22 cellular contexts compared by ENCODE assay signal in the genomic region with DNA sequence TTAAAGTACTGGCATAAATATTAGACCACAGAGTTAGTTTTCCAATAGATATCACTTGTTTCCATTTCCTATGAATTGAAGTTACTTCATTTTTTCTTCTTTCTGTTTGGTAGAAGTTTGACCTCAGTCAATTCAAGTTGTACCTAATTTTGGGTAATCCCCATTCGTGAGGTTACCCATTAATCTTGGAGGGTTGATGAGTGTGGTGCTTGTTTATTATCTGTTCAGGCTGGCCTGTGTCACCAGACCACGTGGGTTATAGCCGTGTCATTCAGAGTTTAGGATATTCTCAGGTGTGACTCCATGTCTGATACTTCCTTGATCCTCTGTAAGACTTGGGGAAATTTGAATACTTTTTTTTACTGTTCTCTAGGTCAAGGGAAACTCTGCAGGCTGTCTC.
DNase-seq lines count a peak whose midpoint lies in the region; ATAC-seq and TF ChIP-seq lines count a peak whose summit lies in the region.
"Had no signal": no experiment of that assay in that cellular context is flagged by ENCODE, and none has a peak within 500 bp of the region (broad histone marks: within the 10 kb centered on the region; RNA-seq: fewer than 3 reads in every experiment).

No MANE protein-coding gene starts in this region.

- WGBS in ovary, 3 donors, result 63 to 79% (median 74%) methylated on average over 3 of the region's 3 CpGs
- 46% methylated on average over 3 of the region's 3 CpGs for WGBS in right lobe of liver (ENCODE audit: insufficient coverage, low coverage, low lambda C conversion rate, missing lambda C conversion rate)

- H3K9me3 ChIP-seq in ovary, result no peaks in the 10 kb centered on the region
- H3K9me3 ChIP-seq in right lobe of liver, result no peaks in the 10 kb centered on the region
- H3K9me3 ChIP-seq: A549; BE2C; BLaER1 treated with 17β-estradiol and CSF1 and Interleukin-3, amounts not matched to agents 10 nM and 100 nM; HAP-1 had no signal

- H3K4me3 ChIP-seq in ovary (no peak overlapping the region), right lobe of liver (no peak overlapping the region)
- H3K4me3 ChIP-seq: A549; BLaER1 treated with 17β-estradiol and CSF1 and Interleukin-3, amounts not matched to agents 10 nM and 100 nM; HAP-1 had no signal

- H3K4me1 ChIP-seq in ovary (ENCODE audit: insufficient read depth) (no peaks in the 10 kb centered on the region), right lobe of liver (no peaks in the 10 kb centered on the region)
- H3K4me1 ChIP-seq: A549; BE2C; BLaER1 treated with 17β-estradiol and CSF1 and Interleukin-3, amounts not matched to agents 10 nM and 100 nM; HAP-1 had no signal

- TF ChIP-seq CTCF in ovary (IDR thresholded peaks at IDR 0.05) (no peak), right lobe of liver (IDR thresholded peaks at IDR 0.05) (no peak)

- H3K36me3 ChIP-seq in ovary, result no peaks in the 10 kb centered on the region
- no peaks in the 10 kb centered on the region for H3K36me3 ChIP-seq in right lobe of liver
- H3K36me3 ChIP-seq: BE2C; BLaER1 treated with 17β-estradiol and CSF1 and Interleukin-3, amounts not matched to agents 10 nM and 100 nM; HAP-1 had no signal

- H3K27me3 ChIP-seq in ovary (no peaks in the 10 kb centered on the region), right lobe of liver (no peaks in the 10 kb centered on the region)
- H3K27me3 ChIP-seq: BE2C; BLaER1 treated with 17β-estradiol and CSF1 and Interleukin-3, amounts not matched to agents 10 nM and 100 nM had no signal

- intact Hi-C loops in ovary (cut with DNase I), result no loop called here
- intact Hi-C loops in right lobe of liver (cut with DNase I), result no loop called here

- TF ChIP-seq EP300 in ovary (IDR thresholded peaks at IDR 0.05), result no peak

- H3K27ac ChIP-seq in ovary (no peak overlapping the region), right lobe of liver (no peak overlapping the region)
- H3K27ac ChIP-seq: A549; BLaER1 treated with 17β-estradiol and CSF1 and Interleukin-3, amounts not matched to agents 10 nM and 100 nM had no signal

- ATAC-seq in GM18907 (IDR thresholded peaks at IDR 0.05; ENCODE audit: unreplicated experiment) (peak; percentile 81), GM21423 (IDR thresholded peaks at IDR 0.05; ENCODE audit: unreplicated experiment) (peak; percentile 52), HG03432 (IDR thresholded peaks at IDR 0.05; ENCODE audit: unreplicated experiment) (peak; percentile 54), HG03159 (IDR thresholded peaks at IDR 0.05; ENCODE audit: unreplicated experiment) (no peak), right lobe of liver (no peak)
- ATAC-seq: A549 had no signal

- DNase-seq in ovary (no peak), DMS153 treated with DMSO at 0.1 percent for 48 hours (lab: John Stamatoyannopoulos, UW; ENCODE audit: unreplicated experiment) (no peak), right lobe of liver (no peak)
- DNase-seq: 8988T; ACHN; AML-193; BE2C; CD4-positive, alpha-beta T cell; CD8-positive, alpha-beta memory T cell; DMS 273 treated with DMSO at 0.1 percent for 48 hours; DMS53; DMS79 treated with DMSO at 0.1 percent for 48 hours; GF-D8; GOT3; HFFc6 had no signal

- TF ChIP-seq POLR2A in ovary (IDR thresholded peaks at IDR 0.05) (no peak), right lobe of liver (IDR thresholded peaks at IDR 0.05) (no peak)

Comparison
In these comparisons a context has a peak if more than half of its experiments do, and no peak if none do; other contexts are left out.
1. ATAC-seq: peak in GM18907 (single experiment), GM21423 (single experiment) and HG03432 (single experiment); none in HG03159 (single experiment) and right lobe of liver (0 of 4).